In the genomic region with DNA sequence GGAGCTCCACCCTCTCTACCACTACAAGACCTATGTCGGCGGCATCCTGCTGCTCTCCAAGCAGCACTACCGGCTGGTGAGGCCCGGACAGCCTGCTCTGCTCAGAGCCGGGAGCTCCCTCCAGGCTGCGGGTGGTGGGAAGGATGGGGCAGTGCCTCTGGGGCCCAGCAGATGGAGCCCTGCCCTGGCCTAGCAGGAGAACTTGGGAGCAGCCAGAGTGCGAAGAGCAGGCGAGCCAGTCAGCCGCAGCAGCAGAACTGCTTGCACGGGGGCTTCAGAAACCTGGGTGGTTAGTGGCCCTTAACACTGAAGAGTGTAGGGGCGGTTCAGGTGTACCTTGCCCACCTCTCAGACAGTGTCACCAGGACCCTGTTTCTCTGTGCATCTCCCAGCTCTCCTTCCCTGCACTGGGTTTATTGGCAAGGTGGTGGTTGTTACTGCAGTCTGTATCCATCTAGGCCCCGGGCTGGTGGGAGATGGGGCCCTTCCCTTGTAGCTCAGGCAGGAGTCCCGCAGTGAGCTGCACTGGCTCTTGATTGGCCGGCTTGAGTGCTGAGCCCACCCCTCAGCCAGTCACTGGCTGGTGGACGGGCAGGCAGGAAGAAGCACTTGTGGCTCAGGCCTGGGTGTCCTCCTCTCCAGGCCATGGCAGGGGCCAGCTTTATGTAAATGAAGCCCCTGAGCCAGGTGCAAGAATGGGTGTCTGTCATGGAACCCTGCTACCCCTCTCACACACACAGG, we compare ENCODE assay signal across 7 cellular contexts. TPM values are rescaled to one million over a fixed set of nuclear protein-coding genes. Genes with fewer than 3 reads are reported as not detected.
DNase-seq lines count a peak whose midpoint lies in the region; FAIRE-seq and TF ChIP-seq lines count a peak whose summit lies in the region.

No MANE protein-coding gene starts in this region.

- H3K4me3 Mint-ChIP-seq in activated T-cell treated with anti-CD3 and anti-CD28 coated beads, Interleukin-2, amount 50 U/mL, for 24 hours, result no peak overlapping the region
- H3K4me3 Mint-ChIP-seq in nephron, result no peak overlapping the region

- H4K20me1 ChIP-seq in PC-9 (ENCODE audit: insufficient read depth), result no peaks in the 10 kb centered on the region

- no peaks in the 10 kb centered on the region for H3K27me3 Mint-ChIP-seq in activated T-cell treated with anti-CD3 and anti-CD28 coated beads, Interleukin-2, amount 50 U/mL, for 24 hours
- no peaks in the 10 kb centered on the region for H3K27me3 Mint-ChIP-seq in nephron (ENCODE audit: low read depth)

- DNase-seq in GM12892 (ENCODE audit: insufficient read length) (peak; percentile 60), PC-9 (peak in 1 of 2 experiments; percentile 59), fibroblast of gingiva (ENCODE audit: low read depth) (peak; percentile 76), testis (peak; percentile 90)
- DNase-seq in Jurkat, Clone E6-1 (ENCODE audit: low read depth, low spot score), result peak; percentile 35
- DNase-seq in activated T-cell treated with anti-CD3 and anti-CD28 coated beads, Interleukin-2, amount 50 U/mL, for 24 hours, result peak; percentile 79

- POLR2A ChIA-PET in PC-9 (lab: Charles Lee; ENCODE audit: unreplicated experiment), result no interaction called here

- H2AFZ ChIP-seq in PC-9, result no peak overlapping the region

- no peaks in the 10 kb centered on the region for H3K27me3 ChIP-seq in PC-9 (ENCODE audit: insufficient read depth, low read depth)
- no peaks in the 10 kb centered on the region for H3K27me3 ChIP-seq in testis

- 30 to 56% methylated on average over 6 to 13 of the region's 15 CpGs for WGBS in testis, 2 donors

- H3K27ac ChIP-seq in PC-9 (no peak overlapping the region), testis (no peak overlapping the region)

- peaks cover 73% of the 10 kb centered on the region for H3K36me3 Mint-ChIP-seq in activated T-cell treated with anti-CD3 and anti-CD28 coated beads, Interleukin-2, amount 50 U/mL, for 24 hours (ENCODE audit: low read depth)
- H3K36me3 Mint-ChIP-seq in nephron (ENCODE audit: low read depth), result peaks cover 8% of the 10 kb centered on the region

- H3F3A ChIP-seq in PC-9 (ENCODE audit: insufficient read depth, low read depth), result no peaks in the 10 kb centered on the region

- H3K4me2 ChIP-seq in PC-9, result no peak overlapping the region

- TF ChIP-seq POLR2A in GM12892 (IDR thresholded peaks at IDR 0.05; ENCODE audit: low read depth, low read length) (no peak), testis (IDR thresholded peaks at IDR 0.05) (no peak)

- no peaks in the 10 kb centered on the region for H3K36me3 ChIP-seq in PC-9 (ENCODE audit: low read depth)
- H3K36me3 ChIP-seq in testis (ENCODE audit: low read depth, missing control alignments), result no peaks in the 10 kb centered on the region

- H3K9me3 Mint-ChIP-seq in activated T-cell treated with anti-CD3 and anti-CD28 coated beads, Interleukin-2, amount 50 U/mL, for 24 hours, result no peaks in the 10 kb centered on the region
- no peaks in the 10 kb centered on the region for H3K9me3 Mint-ChIP-seq in nephron

- H3K4me1 ChIP-seq in PC-9 (replicated peaks; ENCODE audit: insufficient read depth), result no peaks in the 10 kb centered on the region
- H3K4me1 ChIP-seq in testis, result peaks cover 17% of the 10 kb centered on the region

- CTCF ChIA-PET in PC-9 (lab: Charles Lee), result no interaction called here

- peaks cover 14% of the 10 kb centered on the region for H3K4me1 Mint-ChIP-seq in activated T-cell treated with anti-CD3 and anti-CD28 coated beads, Interleukin-2, amount 50 U/mL, for 24 hours (ENCODE audit: low read depth)
- no peaks in the 10 kb centered on the region for H3K4me1 Mint-ChIP-seq in nephron

- intact Hi-C loops in PC-9 (cut with micrococcal nuclease; ENCODE audit: unreplicated experiment), result loop anchor here (10.0 kb wide), 2 partner anchors 457 to 557 kb away; no protein-coding TSS in a partner anchor
- intact Hi-C loops in testis (cut with DNase I; ENCODE audit: low total_unique reads), result no loop called here

- H3K9me3 ChIP-seq in PC-9 (ENCODE audit: insufficient read depth, low read depth) (no peaks in the 10 kb centered on the region), testis (no peaks in the 10 kb centered on the region)

- no peaks in the 10 kb centered on the region for H3K9me2 ChIP-seq in PC-9 (ENCODE audit: insufficient read depth)

- H3K27ac Mint-ChIP-seq in activated T-cell treated with anti-CD3 and anti-CD28 coated beads, Interleukin-2, amount 50 U/mL, for 24 hours, result peak overlapping the region; percentile 26
- peak overlapping the region; percentile 33 to 86 (median 60) for H3K27ac Mint-ChIP-seq in nephron

- TF ChIP-seq CTCF in PC-9 (conservative IDR thresholded peaks at IDR 0.05) (peak; percentile 79), nephron (IDR thresholded peaks at IDR 0.05; ENCODE audit: unreplicated experiment in 3 of 3) (peak; percentile 91 to 93 (median 92)), testis (IDR thresholded peaks at IDR 0.05) (peak; percentile 77 to 89 (median 83))

- no peak overlapping the region for H3K4me3 ChIP-seq in Jurkat, Clone E6-1 (ENCODE audit: low read length)
- H3K4me3 ChIP-seq in PC-9 (no peak overlapping the region), testis (no peak overlapping the region)

- FAIRE-seq in GM12892 (lab: Jason Lieb, UNC), result no peak

- no TSS peak for BruUV-seq in PC-9 (replicated peaks; lab: Mats Ljungman, UMichigan)

- H3K79me2 ChIP-seq in PC-9 (ENCODE audit: low read depth), result no peaks in the 10 kb centered on the region

RNA-seq across cellular contexts. Expression of a gene that starts 7.7 kb away (rescaled TPM):
- polyA plus RNA-seq in GM12892 (2012; ENCODE audit: missing spikeins), result 8.2 TPM
- 15.8 TPM for polyA plus RNA-seq in Jurkat, Clone E6-1 (2012; ENCODE audit: insufficient read depth, insufficient read length)
- total RNA-seq in PC-9 (2021) (27.9 and 29.5 TPM in 2 replicates), testis (10 to 100 TPM; 49.9 to 55.7 TPM)
- 39.9 TPM for polyA plus RNA-seq in testis (ENCODE audit: insufficient read depth, low read depth, low replicate concordance)

RNA-seq across cellular contexts. Expression of a gene that starts 15.6 kb away (rescaled TPM):
- 86.8 TPM for polyA plus RNA-seq in GM12892 (2012; ENCODE audit: missing spikeins)
- 112 TPM for polyA plus RNA-seq in Jurkat, Clone E6-1 (2012; ENCODE audit: insufficient read depth, insufficient read length)
- 168 and 173 TPM in 2 replicates for total RNA-seq in PC-9 (2021)
- 100 to 1,000 TPM; 122 to 128 TPM for total RNA-seq in testis
- 140 TPM for polyA plus RNA-seq in testis (ENCODE audit: insufficient read depth, low read depth, low replicate concordance)

RNA-seq across cellular contexts. Expression of a gene that starts 53.3 kb away (rescaled TPM):
- polyA plus RNA-seq in GM12892 (2012; ENCODE audit: missing spikeins), result 43.8 TPM
- polyA plus RNA-seq in Jurkat, Clone E6-1 (2012; ENCODE audit: insufficient read depth, insufficient read length), result 89.2 TPM
- total RNA-seq in PC-9 (2021) (70.4 and 102 TPM in 2 replicates), testis (100 to 1,000 TPM; 111 to 157 TPM)
- polyA plus RNA-seq in testis (ENCODE audit: insufficient read depth, low read depth, low replicate concordance), result 81.3 TPM
